ENCODE assay signal across 21 cellular contexts in the genomic region with DNA sequence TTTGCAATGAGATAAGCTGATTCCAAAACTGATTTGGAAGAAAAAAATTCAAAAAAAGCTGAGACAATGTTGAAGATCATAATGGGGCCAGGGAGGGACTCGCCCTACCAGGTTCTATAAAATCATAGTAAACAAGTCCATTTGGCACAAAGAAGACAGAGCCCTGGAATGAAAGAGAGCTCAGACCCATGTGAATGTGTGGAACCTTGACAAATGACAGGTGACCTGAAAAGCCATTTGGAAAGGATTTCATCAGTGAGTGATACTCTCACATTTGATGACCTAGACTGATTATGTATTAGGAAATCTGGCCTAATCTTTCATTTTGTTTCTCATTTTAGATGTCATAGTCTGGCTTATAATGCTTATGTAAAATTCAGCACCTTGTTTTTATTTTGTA.
"Had no signal": no experiment of that assay in that cellular context is flagged by ENCODE, and none has a peak within 500 bp of the region (broad histone marks: within the 10 kb centered on the region; RNA-seq: fewer than 3 reads in every experiment).

No MANE protein-coding gene starts in this region.

- H3K4me3 ChIP-seq: colonic mucosa, hepatocyte, pancreas, smooth muscle cell, tibial nerve, upper lobe of right lung, vagina had no signal

- H3K4me3 Mint-ChIP-seq: nephron; stimulated activated memory B cell treated with anti-CD40 and anti-IgM and Interleukin-4, amounts not matched to agents 10 μg/mL and 1 μg/mL and 100 μg/mL, for 72 hours; stimulated activated naive CD8-positive, alpha-beta T cell treated with anti-CD3 and anti-CD28 coated beads, Interleukin-15, Interleukin-2, amounts not matched to agents 100 ng/mL and 50 ng/mL, for 24 hours had no signal

- H3K4me1 Mint-ChIP-seq: nephron; stimulated activated memory B cell treated with anti-CD40 and anti-IgM and Interleukin-4, amounts not matched to agents 10 μg/mL and 1 μg/mL and 100 μg/mL, for 72 hours had no signal

- H3K27me3 Mint-ChIP-seq: progenitor cell of endocrine pancreas; stimulated activated memory B cell treated with anti-CD40 and anti-IgM and Interleukin-4, amounts not matched to agents 10 μg/mL and 1 μg/mL and 100 μg/mL, for 72 hours; stimulated activated naive CD8-positive, alpha-beta T cell treated with anti-CD3 and anti-CD28 coated beads, Interleukin-15, Interleukin-2, amounts not matched to agents 100 ng/mL and 50 ng/mL, for 24 hours had no signal

- H3K9me3 Mint-ChIP-seq: nephron; stimulated activated memory B cell treated with anti-CD40 and anti-IgM and Interleukin-4, amounts not matched to agents 10 μg/mL and 1 μg/mL and 100 μg/mL, for 72 hours; stimulated activated naive CD8-positive, alpha-beta T cell treated with anti-CD3 and anti-CD28 coated beads, Interleukin-15, Interleukin-2, amounts not matched to agents 100 ng/mL and 50 ng/mL, for 24 hours had no signal

- H3K27ac Mint-ChIP-seq: nephron; stimulated activated memory B cell treated with anti-CD40 and anti-IgM and Interleukin-4, amounts not matched to agents 10 μg/mL and 1 μg/mL and 100 μg/mL, for 72 hours; stimulated activated naive CD8-positive, alpha-beta T cell treated with anti-CD3 and anti-CD28 coated beads, Interleukin-15, Interleukin-2, amounts not matched to agents 100 ng/mL and 50 ng/mL, for 24 hours had no signal

- DNase-seq: colonic mucosa; dermis blood vessel endothelial cell; erythroblast; foreskin keratinocyte; kidney; left colon; mammary epithelial cell; occipital lobe; pancreas; right cardiac atrium; stimulated activated CD4-positive, alpha-beta T cell treated with anti-CD3 and anti-CD28 coated beads, Interleukin-4, amount 100 ng/mL, for 1 hour; stimulated activated CD8-positive, alpha-beta memory T cell treated with anti-CD3 and anti-CD28 coated beads, Interleukin-4, amount 100 ng/mL, for 48 hours; upper lobe of right lung had no signal

- ATAC-seq: foreskin keratinocyte; left colon; pancreas; right cardiac atrium; stimulated activated memory B cell treated with anti-CD40 and anti-IgM and Interleukin-4, amounts not matched to agents 10 μg/mL and 1 μg/mL and 100 μg/mL, for 72 hours; upper lobe of right lung had no signal
